Comparison of ENCODE assay signal across 1 cellular context in the genomic region with DNA sequence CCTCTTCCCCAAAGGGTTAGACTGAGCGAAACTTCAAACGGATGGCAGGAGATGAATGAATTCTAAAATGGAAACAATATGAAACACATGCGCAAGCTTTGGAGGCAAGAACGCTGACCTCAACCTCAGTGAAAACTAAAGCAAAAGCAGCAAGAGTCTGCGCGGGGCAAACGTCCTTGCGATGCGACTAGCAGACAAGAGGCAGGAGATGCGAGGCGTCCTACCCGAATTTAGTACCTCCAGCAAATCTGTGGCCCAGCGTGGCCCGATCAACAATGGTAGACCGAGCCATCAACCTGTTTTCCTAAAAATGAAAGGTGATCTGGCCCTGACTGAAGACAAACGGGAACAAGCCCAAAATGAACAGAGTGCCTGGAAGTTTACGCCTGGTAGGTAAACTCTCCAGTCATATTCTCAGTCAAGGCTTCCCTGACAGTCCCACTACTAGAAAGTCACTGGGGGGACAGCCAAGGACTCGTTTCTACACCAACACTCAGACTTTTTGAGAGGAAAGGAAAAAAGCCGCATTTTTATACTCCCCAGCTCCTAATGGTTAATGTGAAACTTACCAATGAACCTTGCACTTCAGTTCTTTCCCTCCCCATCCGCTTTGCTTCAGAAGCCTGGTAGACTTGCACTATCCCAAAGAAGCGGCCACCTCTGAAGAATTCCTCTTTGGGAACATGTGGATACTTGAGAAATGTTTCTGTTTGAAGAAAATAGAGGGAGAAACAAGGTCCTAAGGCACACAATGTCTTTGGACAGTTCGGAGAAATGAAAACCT.
TF ChIP-seq lines count a peak whose summit lies in the region.

No MANE protein-coding gene starts in this region.

TF ChIP-seq in H1, 55 proteins besides CTCF, POLR2A, EP300 and RAD21:
- TF ChIP-seq KDM5A (IDR thresholded peaks at IDR 0.05; ENCODE audit: low read length) (no peak), E2F6 (IDR thresholded peaks at IDR 0.05) (peak; percentile 39; the same call in 1 of the 2 replicates)
- TF ChIP-seq, protein P1, sequence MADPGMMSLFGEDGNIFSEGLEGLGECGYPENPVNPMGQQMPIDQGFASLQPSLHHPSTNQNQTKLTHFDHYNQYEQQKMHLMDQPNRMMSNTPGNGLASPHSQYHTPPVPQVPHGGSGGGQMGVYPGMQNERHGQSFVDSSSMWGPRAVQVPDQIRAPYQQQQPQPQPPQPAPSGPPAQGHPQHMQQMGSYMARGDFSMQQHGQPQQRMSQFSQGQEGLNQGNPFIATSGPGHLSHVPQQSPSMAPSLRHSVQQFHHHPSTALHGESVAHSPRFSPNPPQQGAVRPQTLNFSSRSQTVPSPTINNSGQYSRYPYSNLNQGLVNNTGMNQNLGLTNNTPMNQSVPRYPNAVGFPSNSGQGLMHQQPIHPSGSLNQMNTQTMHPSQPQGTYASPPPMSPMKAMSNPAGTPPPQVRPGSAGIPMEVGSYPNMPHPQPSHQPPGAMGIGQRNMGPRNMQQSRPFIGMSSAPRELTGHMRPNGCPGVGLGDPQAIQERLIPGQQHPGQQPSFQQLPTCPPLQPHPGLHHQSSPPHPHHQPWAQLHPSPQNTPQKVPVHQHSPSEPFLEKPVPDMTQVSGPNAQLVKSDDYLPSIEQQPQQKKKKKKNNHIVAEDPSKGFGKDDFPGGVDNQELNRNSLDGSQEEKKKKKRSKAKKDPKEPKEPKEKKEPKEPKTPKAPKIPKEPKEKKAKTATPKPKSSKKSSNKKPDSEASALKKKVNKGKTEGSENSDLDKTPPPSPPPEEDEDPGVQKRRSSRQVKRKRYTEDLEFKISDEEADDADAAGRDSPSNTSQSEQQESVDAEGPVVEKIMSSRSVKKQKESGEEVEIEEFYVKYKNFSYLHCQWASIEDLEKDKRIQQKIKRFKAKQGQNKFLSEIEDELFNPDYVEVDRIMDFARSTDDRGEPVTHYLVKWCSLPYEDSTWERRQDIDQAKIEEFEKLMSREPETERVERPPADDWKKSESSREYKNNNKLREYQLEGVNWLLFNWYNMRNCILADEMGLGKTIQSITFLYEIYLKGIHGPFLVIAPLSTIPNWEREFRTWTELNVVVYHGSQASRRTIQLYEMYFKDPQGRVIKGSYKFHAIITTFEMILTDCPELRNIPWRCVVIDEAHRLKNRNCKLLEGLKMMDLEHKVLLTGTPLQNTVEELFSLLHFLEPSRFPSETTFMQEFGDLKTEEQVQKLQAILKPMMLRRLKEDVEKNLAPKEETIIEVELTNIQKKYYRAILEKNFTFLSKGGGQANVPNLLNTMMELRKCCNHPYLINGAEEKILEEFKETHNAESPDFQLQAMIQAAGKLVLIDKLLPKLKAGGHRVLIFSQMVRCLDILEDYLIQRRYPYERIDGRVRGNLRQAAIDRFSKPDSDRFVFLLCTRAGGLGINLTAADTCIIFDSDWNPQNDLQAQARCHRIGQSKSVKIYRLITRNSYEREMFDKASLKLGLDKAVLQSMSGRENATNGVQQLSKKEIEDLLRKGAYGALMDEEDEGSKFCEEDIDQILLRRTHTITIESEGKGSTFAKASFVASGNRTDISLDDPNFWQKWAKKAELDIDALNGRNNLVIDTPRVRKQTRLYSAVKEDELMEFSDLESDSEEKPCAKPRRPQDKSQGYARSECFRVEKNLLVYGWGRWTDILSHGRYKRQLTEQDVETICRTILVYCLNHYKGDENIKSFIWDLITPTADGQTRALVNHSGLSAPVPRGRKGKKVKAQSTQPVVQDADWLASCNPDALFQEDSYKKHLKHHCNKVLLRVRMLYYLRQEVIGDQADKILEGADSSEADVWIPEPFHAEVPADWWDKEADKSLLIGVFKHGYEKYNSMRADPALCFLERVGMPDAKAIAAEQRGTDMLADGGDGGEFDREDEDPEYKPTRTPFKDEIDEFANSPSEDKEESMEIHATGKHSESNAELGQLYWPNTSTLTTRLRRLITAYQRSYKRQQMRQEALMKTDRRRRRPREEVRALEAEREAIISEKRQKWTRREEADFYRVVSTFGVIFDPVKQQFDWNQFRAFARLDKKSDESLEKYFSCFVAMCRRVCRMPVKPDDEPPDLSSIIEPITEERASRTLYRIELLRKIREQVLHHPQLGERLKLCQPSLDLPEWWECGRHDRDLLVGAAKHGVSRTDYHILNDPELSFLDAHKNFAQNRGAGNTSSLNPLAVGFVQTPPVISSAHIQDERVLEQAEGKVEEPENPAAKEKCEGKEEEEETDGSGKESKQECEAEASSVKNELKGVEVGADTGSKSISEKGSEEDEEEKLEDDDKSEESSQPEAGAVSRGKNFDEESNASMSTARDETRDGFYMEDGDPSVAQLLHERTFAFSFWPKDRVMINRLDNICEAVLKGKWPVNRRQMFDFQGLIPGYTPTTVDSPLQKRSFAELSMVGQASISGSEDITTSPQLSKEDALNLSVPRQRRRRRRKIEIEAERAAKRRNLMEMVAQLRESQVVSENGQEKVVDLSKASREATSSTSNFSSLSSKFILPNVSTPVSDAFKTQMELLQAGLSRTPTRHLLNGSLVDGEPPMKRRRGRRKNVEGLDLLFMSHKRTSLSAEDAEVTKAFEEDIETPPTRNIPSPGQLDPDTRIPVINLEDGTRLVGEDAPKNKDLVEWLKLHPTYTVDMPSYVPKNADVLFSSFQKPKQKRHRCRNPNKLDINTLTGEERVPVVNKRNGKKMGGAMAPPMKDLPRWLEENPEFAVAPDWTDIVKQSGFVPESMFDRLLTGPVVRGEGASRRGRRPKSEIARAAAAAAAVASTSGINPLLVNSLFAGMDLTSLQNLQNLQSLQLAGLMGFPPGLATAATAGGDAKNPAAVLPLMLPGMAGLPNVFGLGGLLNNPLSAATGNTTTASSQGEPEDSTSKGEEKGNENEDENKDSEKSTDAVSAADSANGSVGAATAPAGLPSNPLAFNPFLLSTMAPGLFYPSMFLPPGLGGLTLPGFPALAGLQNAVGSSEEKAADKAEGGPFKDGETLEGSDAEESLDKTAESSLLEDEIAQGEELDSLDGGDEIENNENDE (IDR thresholded peaks at IDR 0.05; ENCODE audit: insufficient replicate concordance, low read length) = no peak
